ENCODE assay signal across 12 cellular contexts in genomic region chr5:94103507-94104245, GRCh38.
"Had no signal": no experiment of that assay in that cellular context is flagged by ENCODE, and none has a peak within 500 bp of the region (broad histone marks: within the 10 kb centered on the region; RNA-seq: fewer than 3 reads in every experiment).

No MANE protein-coding gene starts in this region.

- H3K27me3 Mint-ChIP-seq: activated CD4-positive, alpha-beta memory T cell treated with anti-CD3 and anti-CD28 coated beads, Interleukin-2, amount 10 ng/mL, durations not matched to agents 7 days and 5 days had no signal

- H3K27ac Mint-ChIP-seq: activated CD4-positive, alpha-beta memory T cell treated with anti-CD3 and anti-CD28 coated beads, Interleukin-2, amount 10 ng/mL, durations not matched to agents 7 days and 5 days; activated naive CD4-positive, alpha-beta T cell treated with anti-CD3 and anti-CD28 coated beads for 36 hours; T-helper 2 cell treated with Interferon-gamma antibody and Interleukin-4, amounts not matched to agents 5 μg/mL and 100 μg/mL, for 36 hours had no signal

- H3K4me3 Mint-ChIP-seq: activated CD4-positive, alpha-beta memory T cell treated with anti-CD3 and anti-CD28 coated beads, Interleukin-2, amount 10 ng/mL, durations not matched to agents 7 days and 5 days; activated naive CD4-positive, alpha-beta T cell treated with anti-CD3 and anti-CD28 coated beads for 36 hours; T-helper 2 cell treated with Interferon-gamma antibody and Interleukin-4, amounts not matched to agents 5 μg/mL and 100 μg/mL, for 36 hours had no signal

- DNase-seq: activated CD4-positive, alpha-beta memory T cell treated with anti-CD3 and anti-CD28 coated beads, Interleukin-2, amount 10 ng/mL, durations not matched to agents 7 days and 5 days; activated CD4-positive, CD25-positive, alpha-beta regulatory T cell treated with anti-CD3 and anti-CD28 coated beads, Interleukin-2, amount 50 U/mL, for 72 hours; activated CD8-positive, alpha-beta memory T cell treated with anti-CD3 and anti-CD28 coated beads, Interleukin-2, amount 50 U/mL, for 4 hours; activated naive CD4-positive, alpha-beta T cell treated with anti-CD3 and anti-CD28 coated beads for 36 hours; islet precursor cell; midbrain; sigmoid colon; spleen; thyroid gland had no signal

- FAIRE-seq: colon, urothelium cell line had no signal
